1 cellular context compared by ENCODE assay signal in genomic region chr19:10812902-10813404, GRCh38.
TF ChIP-seq lines count a peak whose summit lies in the region.

No MANE protein-coding gene starts in this region.

TF ChIP-seq in A549, 52 proteins besides CTCF, POLR2A, EP300 and RAD21 (continued from another document):
- TF ChIP-seq CEBPB (IDR thresholded peaks at IDR 0.05) (no peak), GATA3 (IDR thresholded peaks at IDR 0.05; ENCODE audit: borderline replicate concordance) (no peak), NFE2L2 (conservative IDR thresholded peaks at IDR 0.05; ENCODE audit: low read length) (peak; percentile 59), MAFK (IDR thresholded peaks at IDR 0.05; ENCODE audit: partially characterized antibody) (peak; percentile 93), SREBF2 (IDR thresholded peaks at IDR 0.05) (no peak), REST (IDR thresholded peaks at IDR 0.05) (no peak), CHD4 (IDR thresholded peaks at IDR 0.05; ENCODE audit: borderline replicate concordance) (no peak), RNF2 (IDR thresholded peaks at IDR 0.05; ENCODE audit: borderline replicate concordance, low read depth) (no peak)
